In the genomic region with DNA sequence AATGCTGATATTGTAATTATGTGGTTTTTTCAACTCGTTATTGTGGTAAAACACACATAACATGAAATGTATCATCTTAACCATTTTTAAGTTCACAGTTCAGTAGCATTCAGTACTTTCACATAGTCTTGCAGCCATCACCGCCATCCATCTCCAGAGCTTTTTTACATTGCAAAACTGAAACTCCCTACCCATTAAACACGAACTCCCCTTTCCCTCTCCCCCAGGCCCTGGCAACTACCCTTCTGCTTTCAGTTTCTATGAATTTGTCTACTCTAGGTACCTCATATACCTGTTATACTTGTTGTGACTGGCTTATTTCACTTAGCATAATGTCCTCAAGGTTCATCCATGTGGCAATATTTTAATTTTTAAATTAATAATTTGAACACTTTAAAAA, we compare ENCODE assay signal across 12 cellular contexts.
DNase-seq lines count a peak whose midpoint lies in the region; ATAC-seq and TF ChIP-seq lines count a peak whose summit lies in the region.
"Had no signal": no experiment of that assay in that cellular context is flagged by ENCODE, and none has a peak within 500 bp of the region (broad histone marks: within the 10 kb centered on the region; RNA-seq: fewer than 3 reads in every experiment).

No MANE protein-coding gene starts in this region.

- peaks cover 10% of the 10 kb centered on the region for H3K4me1 Mint-ChIP-seq in stimulated activated memory B cell treated with anti-CD40 and anti-IgM and Interleukin-4, amounts not matched to agents 10 μg/mL and 1 μg/mL and 100 μg/mL, for 72 hours
- no peaks in the 10 kb centered on the region for H3K4me1 Mint-ChIP-seq in CD4-positive, alpha-beta T cell (ENCODE audit: low read depth)

- ATAC-seq in GM19351 (IDR thresholded peaks at IDR 0.05; ENCODE audit: unreplicated experiment) (peak; percentile 92), HG02588 (IDR thresholded peaks at IDR 0.05; ENCODE audit: unreplicated experiment) (peak; percentile 99), HG03342 (IDR thresholded peaks at IDR 0.05; ENCODE audit: unreplicated experiment) (peak; percentile 95)
- ATAC-seq in stimulated activated memory B cell treated with anti-CD40 and anti-IgM and Interleukin-4, amounts not matched to agents 10 μg/mL and 1 μg/mL and 100 μg/mL, for 72 hours = peak; percentile 71
- ATAC-seq in CD4-positive, alpha-beta T cell (ENCODE audit: poor library complexity) = no peak

- H3K9me3 Mint-ChIP-seq in stimulated activated memory B cell treated with anti-CD40 and anti-IgM and Interleukin-4, amounts not matched to agents 10 μg/mL and 1 μg/mL and 100 μg/mL, for 72 hours = no peaks in the 10 kb centered on the region
- no peaks in the 10 kb centered on the region for H3K9me3 Mint-ChIP-seq in CD4-positive, alpha-beta T cell

- no peak for TF ChIP-seq CTCF in CD4-positive, alpha-beta T cell (IDR thresholded peaks at IDR 0.05)

- no peaks in the 10 kb centered on the region for H3K9me3 ChIP-seq in CD4-positive, alpha-beta T cell (ENCODE audit: control insufficient read depth, low read length)
- H3K9me3 ChIP-seq: sigmoid colon had no signal

- H3K27ac ChIP-seq in CD4-positive, alpha-beta T cell (ENCODE audit: low read depth, low read length) = no peak overlapping the region
- H3K27ac ChIP-seq: sigmoid colon, SK-N-MC had no signal

- no peak for DNase-seq in germinal center (ENCODE audit: low spot score)
- no peak for DNase-seq in CD4-positive, alpha-beta T cell
- DNase-seq in iPS-NIHi7 (ENCODE audit: extremely low spot score) = no peak
- DNase-seq: activated CD4-positive, alpha-beta T cell treated with anti-CD3 and anti-CD28 coated beads for 1 hour; NCI-H1048; NCI-H526 treated with DMSO at 0.1 percent for 48 hours; sigmoid colon had no signal

- intact Hi-C loops in CD4-positive, alpha-beta T cell (cut with DNase I, micrococcal nuclease) = no loop called here

- peaks cover 39% of the 10 kb centered on the region for H3K36me3 Mint-ChIP-seq in stimulated activated memory B cell treated with anti-CD40 and anti-IgM and Interleukin-4, amounts not matched to agents 10 μg/mL and 1 μg/mL and 100 μg/mL, for 72 hours
- no peaks in the 10 kb centered on the region for H3K36me3 Mint-ChIP-seq in CD4-positive, alpha-beta T cell (ENCODE audit: low read depth)

- H3K4me3 Mint-ChIP-seq in stimulated activated memory B cell treated with anti-CD40 and anti-IgM and Interleukin-4, amounts not matched to agents 10 μg/mL and 1 μg/mL and 100 μg/mL, for 72 hours = peak overlapping the region; percentile 1
- H3K4me3 Mint-ChIP-seq in CD4-positive, alpha-beta T cell = no peak overlapping the region

- H3K27me3 ChIP-seq in CD4-positive, alpha-beta T cell (ENCODE audit: control insufficient read depth, insufficient read depth, low read length) = no peaks in the 10 kb centered on the region
- H3K27me3 ChIP-seq: sigmoid colon had no signal

- no peaks in the 10 kb centered on the region for H3K27me3 Mint-ChIP-seq in stimulated activated memory B cell treated with anti-CD40 and anti-IgM and Interleukin-4, amounts not matched to agents 10 μg/mL and 1 μg/mL and 100 μg/mL, for 72 hours
- H3K27me3 Mint-ChIP-seq in CD4-positive, alpha-beta T cell = no peaks in the 10 kb centered on the region

- CTCF ChIA-PET in CD4-positive, alpha-beta T cell (lab: Charles Lee) = no interaction called here

- POLR2A ChIA-PET in CD4-positive, alpha-beta T cell (lab: Charles Lee) = no interaction called here

- H3K27ac Mint-ChIP-seq in stimulated activated memory B cell treated with anti-CD40 and anti-IgM and Interleukin-4, amounts not matched to agents 10 μg/mL and 1 μg/mL and 100 μg/mL, for 72 hours = peak overlapping the region; percentile 46
- no peak overlapping the region for H3K27ac Mint-ChIP-seq in CD4-positive, alpha-beta T cell
